ENCODE assay signal across 8 cellular contexts in the genomic region with DNA sequence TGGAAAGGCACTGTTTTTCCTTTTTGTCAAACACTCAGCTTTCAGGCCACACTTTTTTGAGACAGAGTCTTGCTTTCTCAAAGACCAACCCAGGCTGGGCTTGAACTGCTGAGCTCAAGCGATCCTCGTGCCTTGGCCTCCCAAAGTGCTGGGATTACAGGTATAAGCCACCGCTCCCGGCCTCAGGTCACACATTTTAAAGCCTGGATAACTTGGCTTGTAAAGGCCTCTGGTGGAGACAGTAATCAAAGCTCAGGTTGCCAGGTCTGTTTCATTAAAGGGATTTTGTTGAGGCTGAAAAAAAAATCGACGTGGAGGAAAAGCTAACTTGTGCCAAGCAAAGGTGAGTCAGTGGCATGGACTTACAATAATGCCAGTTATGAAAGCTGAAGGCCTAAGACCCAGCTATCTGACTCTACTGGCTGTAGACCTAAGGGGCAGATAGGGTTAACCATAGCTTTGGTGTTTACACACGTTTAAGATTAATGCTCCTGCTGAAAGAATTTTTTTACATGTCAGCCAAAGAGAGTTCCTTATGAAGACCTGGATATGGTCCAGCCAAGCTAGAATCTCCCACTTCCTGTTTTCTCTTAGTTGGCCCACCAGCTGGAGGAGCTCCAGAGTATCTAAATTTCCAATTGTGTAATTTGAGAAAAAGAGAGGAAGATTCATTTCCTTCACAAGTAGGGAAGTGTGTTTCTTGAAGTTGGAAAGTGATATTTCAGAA. TPM values are rescaled to one million over a fixed set of nuclear protein-coding genes. Genes with fewer than 3 reads are reported as not detected.
DNase-seq lines count a peak whose midpoint lies in the region; ATAC-seq and TF ChIP-seq lines count a peak whose summit lies in the region.

No MANE protein-coding gene starts in this region.

- TF ChIP-seq CTCF in vagina (IDR thresholded peaks at IDR 0.05) = no peak

- no peak for TF ChIP-seq POLR2A in vagina (IDR thresholded peaks at IDR 0.05)

- H3K4me3 ChIP-seq in SK-N-MC (peak overlapping the region; percentile 95), vagina (peak overlapping the region; percentile 48 to 84)
- H3K4me3 ChIP-seq in effector memory CD4-positive, alpha-beta T cell (ENCODE audit: insufficient read depth, low read depth, low read length, poor library complexity, severe bottlenecking) = peak overlapping the region; percentile 91

- H3K27me3 ChIP-seq in effector memory CD4-positive, alpha-beta T cell (replicated peaks; ENCODE audit: control insufficient read depth, insufficient read depth, low read length, poor library complexity, severe bottlenecking) = no peaks in the 10 kb centered on the region
- H3K27me3 ChIP-seq in vagina = no peaks in the 10 kb centered on the region

- no peak for ATAC-seq in HG02870 (IDR thresholded peaks at IDR 0.05; ENCODE audit: unreplicated experiment)

- H3K9me3 ChIP-seq in SK-N-MC (ENCODE audit: low read depth, low read length) (no peaks in the 10 kb centered on the region), vagina (no peaks in the 10 kb centered on the region)
- no peaks in the 10 kb centered on the region for H3K9me3 ChIP-seq in effector memory CD4-positive, alpha-beta T cell (ENCODE audit: control insufficient read depth, low read length)

- H3K36me3 ChIP-seq in SK-N-MC (ENCODE audit: insufficient read depth, low read length) (peaks cover 10% of the 10 kb centered on the region), vagina (peaks cover 0 to 9% of the 10 kb centered on the region in 2 donors)
- peaks cover 10% of the 10 kb centered on the region for H3K36me3 ChIP-seq in effector memory CD4-positive, alpha-beta T cell (ENCODE audit: control insufficient read depth, insufficient read depth, low read length)

- H3K27ac ChIP-seq in SK-N-MC (peak overlapping the region; percentile 89), vagina (peak overlapping the region; percentile 99)
- H3K27ac ChIP-seq in effector memory CD4-positive, alpha-beta T cell (ENCODE audit: insufficient read depth, low read length, poor library complexity, severe bottlenecking) = peak overlapping the region; percentile 99

- peaks cover 37% of the 10 kb centered on the region for H3K4me1 ChIP-seq in effector memory CD4-positive, alpha-beta T cell (ENCODE audit: control insufficient read depth, insufficient read depth, low read length, poor library complexity, severe bottlenecking)
- H3K4me1 ChIP-seq in vagina = peaks cover 71% of the 10 kb centered on the region

- DNase-seq in NCI-H2081 (lab: John Stamatoyannopoulos, UW) = peak; percentile 34 to 58
- no peak for DNase-seq in NCI-H2081 treated with DMSO at 0.1 percent for 48 hours (lab: John Stamatoyannopoulos, UW)
- peak; percentile 31 for DNase-seq in KG1 (lab: John Stamatoyannopoulos, UW)
- peak; percentile 52 for DNase-seq in SK-N-MC (ENCODE audit: low read depth, low spot score)
- DNase-seq in effector memory CD4-positive, alpha-beta T cell = no peak
- DNase-seq in middle frontal gyrus (ENCODE audit: extremely low spot score, low spot score) = peak; percentile 8
- DNase-seq in vagina (ENCODE audit: extremely low spot score in 2 of 2) = no peak

- H3K9ac ChIP-seq in SK-N-MC (ENCODE audit: insufficient read length) = peak overlapping the region; percentile 84

- intact Hi-C loops in vagina (cut with DNase I) = loop anchor here (2.0 kb wide), 1 partner anchor 149 kb away; a partner anchor contains a TSS

RNA-seq across cellular contexts. Expression of a gene that starts 0.9 kb away (rescaled TPM):
- total RNA-seq in vagina = 58.9 TPM

RNA-seq across cellular contexts. Expression of a gene that starts 39.8 kb away (rescaled TPM):
- 6.6 TPM for total RNA-seq in vagina

RNA-seq across cellular contexts. Expression of a gene that starts 46.8 kb away (rescaled TPM):
- total RNA-seq in vagina = 6.6 TPM

RNA-seq across cellular contexts. Expression of a gene that starts 56.5 kb away (rescaled TPM):
- total RNA-seq in vagina = not detected

Comparison
In these comparisons a context has a peak if more than half of its experiments do, and no peak if none do; other contexts are left out.
1. DNase-seq: peak in NCI-H2081 (2 of 2), KG1 (single experiment), SK-N-MC (single experiment) and middle frontal gyrus (single experiment); none in NCI-H2081 treated with DMSO at 0.1 percent for 48 hours (single experiment), effector memory CD4-positive, alpha-beta T cell (0 of 3) and vagina (0 of 2).
2. Peak in every context shown above with its lines, with median percentiles within 50 percentile points of each other: H3K27ac ChIP-seq and H3K4me3 ChIP-seq.